8 cellular contexts compared by ENCODE assay signal in genomic region chr1:200971955-200972711, GRCh38. TPM values are rescaled to one million over a fixed set of nuclear protein-coding genes. Genes with fewer than 3 reads are reported as not detected.
DNase-seq lines count a peak whose midpoint lies in the region; ATAC-seq lines count a peak whose summit lies in the region.

No MANE protein-coding gene starts in this region.

- ATAC-seq in esophagus mucosa (peak; percentile 27), GM18867 (IDR thresholded peaks at IDR 0.05; ENCODE audit: unreplicated experiment) (no peak)
- peak; percentile 64 to 68 for ATAC-seq in naive thymus-derived CD8-positive, alpha-beta T cell

- DNase-seq in AG08395 (ENCODE audit: low spot score) (peak; percentile 86), GM19238 (ENCODE audit: insufficient read length, low spot score) (peak; percentile 58), NCI-H82 (lab: John Stamatoyannopoulos, UW) (peak; percentile 80)
- DNase-seq in activated CD8-positive, alpha-beta memory T cell treated with anti-CD3 and anti-CD28 coated beads, Interleukin-2, amount 50 U/mL, for 1 hour (ENCODE audit: extremely low read depth) = peak; percentile 23
- DNase-seq in naive thymus-derived CD8-positive, alpha-beta T cell = peak; percentile 48 to 86 (median 68)
- DNase-seq in stimulated activated naive CD4-positive, alpha-beta T cell treated with Interleukin-2 at 50 U/mL for 16 hours (lab: John Stamatoyannopoulos, UW) = peak; percentile 36

- POLR2A ChIA-PET in naive thymus-derived CD8-positive, alpha-beta T cell (lab: Charles Lee) = interaction anchor here (1.2 to 1.7 kb wide), 5 partner anchors 48 to 142 kb away, joined by 3 to 8 read pairs (median 5); partner anchors contain the start of gene KIF21B

- peaks cover 0 to 64% (median 12%) of the 10 kb centered on the region in 3 donors for H3K36me3 Mint-ChIP-seq in naive thymus-derived CD8-positive, alpha-beta T cell

- H3K9me3 Mint-ChIP-seq in naive thymus-derived CD8-positive, alpha-beta T cell = no peaks in the 10 kb centered on the region

- H3K4me1 Mint-ChIP-seq in naive thymus-derived CD8-positive, alpha-beta T cell = peaks cover 2 to 14% (median 10%) of the 10 kb centered on the region in 4 donors

- H3K4me3 Mint-ChIP-seq in naive thymus-derived CD8-positive, alpha-beta T cell = no peak overlapping the region

- no peaks in the 10 kb centered on the region for H3K27me3 Mint-ChIP-seq in naive thymus-derived CD8-positive, alpha-beta T cell

- peak overlapping the region in 6 of 10 donors; percentile 48 to 78 (median 58) for H3K27ac Mint-ChIP-seq in naive thymus-derived CD8-positive, alpha-beta T cell

RNA-seq across cellular contexts. Expression of gene KIF21B, which starts 51.4 kb away (rescaled TPM):
- 0.52 TPM for total RNA-seq in esophagus mucosa
- 10 to 100 TPM; 91.7 to 95.3 TPM for total RNA-seq in naive thymus-derived CD8-positive, alpha-beta T cell
- polyA plus RNA-seq in naive thymus-derived CD8-positive, alpha-beta T cell = 1 to 10 TPM; 2.2 to 8.3 (median 3.5) TPM

Comparison
In these comparisons a context has a peak if more than half of its experiments do, and no peak if none do; other contexts are left out.
1. DNase-seq: peak in every context shown above with its lines; median percentile 86 in AG08395; 80 in NCI-H82; 68 in naive thymus-derived CD8-positive, alpha-beta T cell; 58 in GM19238; 36 in stimulated activated naive CD4-positive, alpha-beta T cell treated with Interleukin-2 at 50 U/mL for 16 hours; 23 in activated CD8-positive, alpha-beta memory T cell treated with anti-CD3 and anti-CD28 coated beads, Interleukin-2, amount 50 U/mL, for 1 hour.
2. RNA of gene KIF21B, which starts 51.4 kb away (total RNA-seq): 91.7 to 95.3 TPM in naive thymus-derived CD8-positive, alpha-beta T cell; 0.52 TPM in esophagus mucosa (single experiment); every median in the first group is over 10 times any median in the second.